ENCODE assay signal across 8 cellular contexts in genomic region chr16:30585400-30586191, GRCh38. TPM values are rescaled to one million over a fixed set of nuclear protein-coding genes. Genes with fewer than 3 reads are reported as not detected.
DNase-seq lines count a peak whose midpoint lies in the region; ATAC-seq and TF ChIP-seq lines count a peak whose summit lies in the region.

Gene ZNF785 (minus strand): TSS chr16:30585697. CDS start chr16:30585611, 86 bp downstream.

- TF ChIP-seq EP300 in ovary (IDR thresholded peaks at IDR 0.05), result no peak

- H3K9ac ChIP-seq in SU-DHL-6 (ENCODE audit: low read length), result no peak within 1 kb of the TSS

- peak within 1 kb of the TSS; percentile 66 for H2AFZ ChIP-seq in SU-DHL-6 (ENCODE audit: low read depth, low read length, severe bottlenecking)

- TF ChIP-seq POLR2A in ovary (IDR thresholded peaks at IDR 0.05), result peak; percentile 23
- peak in 1 of 2 donors; percentile 52 for TF ChIP-seq POLR2A in thyroid gland (IDR thresholded peaks at IDR 0.05)

- CTCF ChIA-PET in HEK293 (lab: Yijun Ruan, JAX), result interaction anchor here (0.7 to 1.0 kb wide), 6 partner anchors 13 to 155 kb away, joined by 3 to 6 read pairs (median 3); no protein-coding TSS in a partner anchor

- H3K27ac ChIP-seq in HEK293 (ENCODE audit: extremely low read depth, low read depth, low read length) (no peak within 1 kb of the TSS), SU-DHL-6 (ENCODE audit: low read depth, low read length) (no peak within 1 kb of the TSS), ovary (peak within 1 kb of the TSS; percentile 84 to 91), thyroid gland (peak within 1 kb of the TSS; percentile 75 to 88 (median 87))

- H3K9me3 Mint-ChIP-seq in activated naive CD8-positive, alpha-beta T cell treated with anti-CD3 and anti-CD28 coated beads, Interleukin-2, amount 50 U/mL, for 24 hours, result no peaks in the 10 kb centered on the region

- intact Hi-C loops in Right ventricle myocardium superior (cut with DNase I) (no loop called here), ovary (cut with DNase I) (loop anchor here in 3 of 4 donors (5.0 to 10.0 kb wide), 3 partner anchors 47 to 69 kb away; partner anchors contain the start of genes FBRS (in 1 of the 3) and PRR14 (in 1 of the 3)), thyroid gland (cut with DNase I) (no loop called here)

- DNase-seq in GF-D8 (lab: John Stamatoyannopoulos, UW) (peak; percentile 98), NCI-H1092 (lab: John Stamatoyannopoulos, UW) (peak; percentile 99), Right ventricle myocardium superior (peak; percentile 96), ovary (peak; percentile 94 to 98 (median 96)), thyroid gland (peak; percentile 98)
- peak; percentile 89 for DNase-seq in activated naive CD8-positive, alpha-beta T cell treated with anti-CD3 and anti-CD28 coated beads, Interleukin-2, amount 50 U/mL, for 24 hours

- H3K4me3 Mint-ChIP-seq in activated naive CD8-positive, alpha-beta T cell treated with anti-CD3 and anti-CD28 coated beads, Interleukin-2, amount 50 U/mL, for 24 hours, result peak within 1 kb of the TSS; percentile 91

- no peaks in the 10 kb centered on the region for H3K27me3 ChIP-seq in SU-DHL-6 (ENCODE audit: low read length)
- no peaks in the 10 kb centered on the region for H3K27me3 ChIP-seq in ovary
- H3K27me3 ChIP-seq in thyroid gland, result no peaks in the 10 kb centered on the region

- no peaks in the 10 kb centered on the region for H3K4me1 ChIP-seq in HEK293 (ENCODE audit: control insufficient read depth, insufficient read depth, low read length)
- H3K4me1 ChIP-seq in ovary (ENCODE audit: insufficient read depth), result peaks cover 5% of the 10 kb centered on the region
- peaks cover 10 to 12% of the 10 kb centered on the region in 2 donors for H3K4me1 ChIP-seq in thyroid gland

- ATAC-seq in activated naive CD8-positive, alpha-beta T cell treated with anti-CD3 and anti-CD28 coated beads, Interleukin-2, amount 50 U/mL, for 24 hours, result peak; percentile 96
- peak; percentile 98 for ATAC-seq in Right ventricle myocardium superior (ENCODE audit: poor library complexity)

- no peaks in the 10 kb centered on the region for H3K9me3 ChIP-seq in HEK293 (ENCODE audit: control insufficient read depth, insufficient read depth, low read depth, low read length)
- H3K9me3 ChIP-seq in SU-DHL-6 (ENCODE audit: insufficient read depth, low read length), result no peaks in the 10 kb centered on the region
- H3K9me3 ChIP-seq in ovary, result no peaks in the 10 kb centered on the region
- no peaks in the 10 kb centered on the region for H3K9me3 ChIP-seq in thyroid gland

- H3K36me3 Mint-ChIP-seq in activated naive CD8-positive, alpha-beta T cell treated with anti-CD3 and anti-CD28 coated beads, Interleukin-2, amount 50 U/mL, for 24 hours (ENCODE audit: low read depth), result peaks cover 30% of the 10 kb centered on the region

- POLR2A ChIA-PET in HEK293 (lab: Yijun Ruan, JAX), result interaction anchor here (1.8 kb wide), 1 partner anchor 13 kb away, joined by 7 read pairs; the partner anchor contains the start of gene ZNF688

- H3K4me3 ChIP-seq in HEK293 (ENCODE audit: low read depth, low read length) (peak within 1 kb of the TSS; percentile 24), SU-DHL-6 (ENCODE audit: insufficient read depth, low read length, poor library complexity, severe bottlenecking) (no peak within 1 kb of the TSS), ovary (peak within 1 kb of the TSS; percentile 70), thyroid gland (replicated peaks in 1 of 3) (peak within 1 kb of the TSS; percentile 29 to 98 (median 56))

- H3K9me2 ChIP-seq in SU-DHL-6 (replicated peaks; ENCODE audit: insufficient read depth, low read length), result no peaks in the 10 kb centered on the region

- no peaks in the 10 kb centered on the region for H3K79me2 ChIP-seq in SU-DHL-6 (ENCODE audit: insufficient read depth, low read length)

- TF ChIP-seq CTCF in HEK293 (tag by site-specific recombination; IDR thresholded peaks at IDR 0.05), result no peak
- TF ChIP-seq CTCF in SU-DHL-6 (IDR thresholded peaks at IDR 0.05; ENCODE audit: insufficient read depth, low read length, poor library complexity, severe bottlenecking), result peak; percentile 24
- TF ChIP-seq CTCF in ovary (IDR thresholded peaks at IDR 0.05), result peak in 2 of 3 donors; percentile 20 to 53
- peak in 1 of 6 experiments; percentile 26 for TF ChIP-seq CTCF in thyroid gland (IDR thresholded peaks at IDR 0.05)

- peaks cover 29% of the 10 kb centered on the region for H3K4me1 Mint-ChIP-seq in activated naive CD8-positive, alpha-beta T cell treated with anti-CD3 and anti-CD28 coated beads, Interleukin-2, amount 50 U/mL, for 24 hours

- peak within 1 kb of the TSS; percentile 97 for H3K27ac Mint-ChIP-seq in activated naive CD8-positive, alpha-beta T cell treated with anti-CD3 and anti-CD28 coated beads, Interleukin-2, amount 50 U/mL, for 24 hours

- H3F3A ChIP-seq in SU-DHL-6 (ENCODE audit: insufficient read depth), result no peaks in the 10 kb centered on the region

- peaks cover 2% of the 10 kb centered on the region for H3K27me3 Mint-ChIP-seq in activated naive CD8-positive, alpha-beta T cell treated with anti-CD3 and anti-CD28 coated beads, Interleukin-2, amount 50 U/mL, for 24 hours

- no peaks in the 10 kb centered on the region for H4K20me1 ChIP-seq in SU-DHL-6 (ENCODE audit: low read depth, low read length)

- peaks cover 0 to 21% of the 10 kb centered on the region in 2 experiments; a peak in 1 of 3 replicates for H3K36me3 ChIP-seq in HEK293 (ENCODE audit: control insufficient read depth in 2 of 2, insufficient read depth in 1 of 2, low read length in 2 of 2)
- no peaks in the 10 kb centered on the region for H3K36me3 ChIP-seq in SU-DHL-6 (ENCODE audit: low read length)
- H3K36me3 ChIP-seq in ovary, result no peaks in the 10 kb centered on the region
- H3K36me3 ChIP-seq in thyroid gland, result peaks cover 9 to 11% of the 10 kb centered on the region in 2 donors

- 0% methylated on average over 50 of the region's 50 CpGs for WGBS in ovary, 3 donors
- 1% methylated on average over 19 to 24 of the region's 50 CpGs for WGBS in thyroid gland, 2 donors

- H3K4me2 ChIP-seq in SU-DHL-6 (ENCODE audit: low read depth, low read length, poor library complexity, severe bottlenecking), result peak within 1 kb of the TSS; percentile 16

TF ChIP-seq in HEK293, 187 proteins besides CTCF, POLR2A, EP300 and RAD21:
- TF ChIP-seq PBX3 (CRISPR knock-in tag; IDR thresholded peaks at IDR 0.05), result 0 out of 2 replicates have a peak, but pooled peaks have one; percentile 47
- TF ChIP-seq, protein P1, sequence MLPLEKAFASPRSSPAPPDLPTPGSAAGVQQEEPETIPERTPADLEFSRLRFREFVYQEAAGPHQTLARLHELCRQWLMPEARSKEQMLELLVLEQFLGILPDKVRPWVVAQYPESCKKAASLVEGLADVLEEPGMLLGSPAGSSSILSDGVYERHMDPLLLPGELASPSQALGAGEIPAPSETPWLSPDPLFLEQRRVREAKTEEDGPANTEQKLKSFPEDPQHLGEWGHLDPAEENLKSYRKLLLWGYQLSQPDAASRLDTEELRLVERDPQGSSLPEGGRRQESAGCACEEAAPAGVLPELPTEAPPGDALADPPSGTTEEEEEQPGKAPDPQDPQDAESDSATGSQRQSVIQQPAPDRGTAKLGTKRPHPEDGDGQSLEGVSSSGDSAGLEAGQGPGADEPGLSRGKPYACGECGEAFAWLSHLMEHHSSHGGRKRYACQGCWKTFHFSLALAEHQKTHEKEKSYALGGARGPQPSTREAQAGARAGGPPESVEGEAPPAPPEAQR (tag by site-specific recombination; IDR thresholded peaks at IDR 0.05), result no peak

RNA-seq across cellular contexts. Expression of gene ZNF785, which starts in this region (rescaled TPM):
- total RNA-seq in Right ventricle myocardium superior (7.1 TPM), ovary (10 to 100 TPM in 5 of 7 donors, 1 to 10 TPM in 2; 7.0 to 29.4 (median 22.2) TPM), thyroid gland (10 to 100 TPM; 10.3 to 16.9 (median 12.4) TPM)
- polyA plus RNA-seq in ovary, result 10 to 100 TPM; 11.7 to 14.8 TPM

Comparison
In these comparisons a context has a peak if more than half of its experiments do, and no peak if none do; other contexts are left out.
1. H3K27ac ChIP-seq: peak in ovary (2 of 2) and thyroid gland (3 of 3); none in HEK293 (single experiment) and SU-DHL-6 (single experiment).
2. intact Hi-C loops: an anchor here in ovary (5.0 to 10.0 kb wide); none called in Right ventricle myocardium superior and thyroid gland.
3. Peak in every context shown above with its lines, with median percentiles within 50 percentile points of each other: DNase-seq.